ENCODE assay signal across 1 cellular context in genomic region chr3:64163755-64164148, GRCh38.
TF ChIP-seq lines count a peak whose summit lies in the region.

No MANE protein-coding gene starts in this region.

TF ChIP-seq in HEK293, 187 proteins besides CTCF, POLR2A, EP300 and RAD21 (continued from another document and continues in another):
- TF ChIP-seq ZBTB17 (tag by site-specific recombination; IDR thresholded peaks at IDR 0.05) (0 out of 2 replicates have a peak, but pooled peaks have one; percentile 25), ZEB2 (tag by site-specific recombination; IDR thresholded peaks at IDR 0.05) (peak; percentile 72), ZNF404 (tag by site-specific recombination; IDR thresholded peaks at IDR 0.05) (no peak), BCL11A (tag by site-specific recombination; IDR thresholded peaks at IDR 0.05; ENCODE audit: low read depth) (0 out of 2 replicates have a peak, but pooled peaks have one; percentile 48), ZNF202 (tag by site-specific recombination; IDR thresholded peaks at IDR 0.05; ENCODE audit: borderline replicate concordance) (no peak), HOXD13 (CRISPR knock-in tag; IDR thresholded peaks at IDR 0.05; ENCODE audit: borderline replicate concordance) (no peak), PRDM10 (tag by site-specific recombination; IDR thresholded peaks at IDR 0.05) (0 out of 2 replicates have a peak, but pooled peaks have one; percentile 15), GLIS2 (tag by site-specific recombination; IDR thresholded peaks at IDR 0.05) (no peak), KLF9 (tag by site-specific recombination; IDR thresholded peaks at IDR 0.05; ENCODE audit: low read depth) (no peak), ZNF133 (tag by site-specific recombination; IDR thresholded peaks at IDR 0.05) (no peak), TCF7L2 (IDR thresholded peaks at IDR 0.05; ENCODE audit: borderline replicate concordance, low read depth, low read length) (no peak), SP7 (tag by site-specific recombination; IDR thresholded peaks at IDR 0.05) (peak; percentile 86), SCRT1 (tag by site-specific recombination; IDR thresholded peaks at IDR 0.05; ENCODE audit: borderline replicate concordance) (peak; percentile 53; the same call in 1 of the 2 replicates), ZNF624 (tag by site-specific recombination; IDR thresholded peaks at IDR 0.05) (no peak), ZNF362 (tag by site-specific recombination; IDR thresholded peaks at IDR 0.05) (peak; percentile 80; the same call in 1 of the 2 replicates), ZFP41 (tag by site-specific recombination; IDR thresholded peaks at IDR 0.05; ENCODE audit: borderline replicate concordance) (no peak), ZNF394 (tag by site-specific recombination; IDR thresholded peaks at IDR 0.05; ENCODE audit: borderline replicate concordance) (peak; percentile 38; the same call in 1 of the 2 replicates), SCRT2 (tag by site-specific recombination; IDR thresholded peaks at IDR 0.05) (peak; percentile 85), ZNF426 (tag by site-specific recombination; IDR thresholded peaks at IDR 0.05) (no peak), ZFP69B (tag by site-specific recombination; IDR thresholded peaks at IDR 0.05) (0 out of 2 replicates have a peak, but pooled peaks have one; percentile 30), ZNF639 (tag by site-specific recombination; IDR thresholded peaks at IDR 0.05) (peak; percentile 79), ZNF302 (tag by site-specific recombination; IDR thresholded peaks at IDR 0.05; ENCODE audit: low read depth) (no peak), ZNF514 (tag by site-specific recombination; IDR thresholded peaks at IDR 0.05) (no peak), ZBTB21 (tag by site-specific recombination; IDR thresholded peaks at IDR 0.05) (peak; percentile 94), ZNF610 (tag by site-specific recombination; IDR thresholded peaks at IDR 0.05; ENCODE audit: borderline replicate concordance) (0 out of 2 replicates have a peak, but pooled peaks have one; percentile 50), ZNF600 (tag by site-specific recombination; IDR thresholded peaks at IDR 0.05) (no peak), ZNF692 (tag by site-specific recombination; IDR thresholded peaks at IDR 0.05) (0 out of 2 replicates have a peak, but pooled peaks have one; percentile 30), ZNF558 (tag by site-specific recombination; IDR thresholded peaks at IDR 0.05) (peak; percentile 49), ZNF138 (tag by site-specific recombination; IDR thresholded peaks at IDR 0.05; ENCODE audit: borderline replicate concordance) (no peak), ZNF629 (tag by site-specific recombination; IDR thresholded peaks at IDR 0.05) (peak; percentile 96), WT1 (tag by site-specific recombination; IDR thresholded peaks at IDR 0.05) (0 out of 2 replicates have a peak, but pooled peaks have one; percentile 32), ZNF530 (tag by site-specific recombination; IDR thresholded peaks at IDR 0.05; ENCODE audit: low read depth) (no peak), KLF16 (tag by site-specific recombination; IDR thresholded peaks at IDR 0.05) (no peak), ZNF24 (tag by site-specific recombination; IDR thresholded peaks at IDR 0.05) (peak; percentile 67; the same call in 1 of the 2 replicates), ZFP37 (tag by site-specific recombination; IDR thresholded peaks at IDR 0.05) (no peak), KLF17 (tag by site-specific recombination; IDR thresholded peaks at IDR 0.05) (peak; percentile 63)
- TF ChIP-seq, protein P1, sequence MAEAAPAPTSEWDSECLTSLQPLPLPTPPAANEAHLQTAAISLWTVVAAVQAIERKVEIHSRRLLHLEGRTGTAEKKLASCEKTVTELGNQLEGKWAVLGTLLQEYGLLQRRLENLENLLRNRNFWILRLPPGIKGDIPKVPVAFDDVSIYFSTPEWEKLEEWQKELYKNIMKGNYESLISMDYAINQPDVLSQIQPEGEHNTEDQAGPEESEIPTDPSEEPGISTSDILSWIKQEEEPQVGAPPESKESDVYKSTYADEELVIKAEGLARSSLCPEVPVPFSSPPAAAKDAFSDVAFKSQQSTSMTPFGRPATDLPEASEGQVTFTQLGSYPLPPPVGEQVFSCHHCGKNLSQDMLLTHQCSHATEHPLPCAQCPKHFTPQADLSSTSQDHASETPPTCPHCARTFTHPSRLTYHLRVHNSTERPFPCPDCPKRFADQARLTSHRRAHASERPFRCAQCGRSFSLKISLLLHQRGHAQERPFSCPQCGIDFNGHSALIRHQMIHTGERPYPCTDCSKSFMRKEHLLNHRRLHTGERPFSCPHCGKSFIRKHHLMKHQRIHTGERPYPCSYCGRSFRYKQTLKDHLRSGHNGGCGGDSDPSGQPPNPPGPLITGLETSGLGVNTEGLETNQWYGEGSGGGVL (tag by site-specific recombination; IDR thresholded peaks at IDR 0.05), result peak; percentile 38; the same call in 1 of the 2 replicates
- TF ChIP-seq, protein P2, sequence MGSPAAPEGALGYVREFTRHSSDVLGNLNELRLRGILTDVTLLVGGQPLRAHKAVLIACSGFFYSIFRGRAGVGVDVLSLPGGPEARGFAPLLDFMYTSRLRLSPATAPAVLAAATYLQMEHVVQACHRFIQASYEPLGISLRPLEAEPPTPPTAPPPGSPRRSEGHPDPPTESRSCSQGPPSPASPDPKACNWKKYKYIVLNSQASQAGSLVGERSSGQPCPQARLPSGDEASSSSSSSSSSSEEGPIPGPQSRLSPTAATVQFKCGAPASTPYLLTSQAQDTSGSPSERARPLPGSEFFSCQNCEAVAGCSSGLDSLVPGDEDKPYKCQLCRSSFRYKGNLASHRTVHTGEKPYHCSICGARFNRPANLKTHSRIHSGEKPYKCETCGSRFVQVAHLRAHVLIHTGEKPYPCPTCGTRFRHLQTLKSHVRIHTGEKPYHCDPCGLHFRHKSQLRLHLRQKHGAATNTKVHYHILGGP (tag by site-specific recombination; IDR thresholded peaks at IDR 0.05), result no peak
- TF ChIP-seq, protein P3, sequence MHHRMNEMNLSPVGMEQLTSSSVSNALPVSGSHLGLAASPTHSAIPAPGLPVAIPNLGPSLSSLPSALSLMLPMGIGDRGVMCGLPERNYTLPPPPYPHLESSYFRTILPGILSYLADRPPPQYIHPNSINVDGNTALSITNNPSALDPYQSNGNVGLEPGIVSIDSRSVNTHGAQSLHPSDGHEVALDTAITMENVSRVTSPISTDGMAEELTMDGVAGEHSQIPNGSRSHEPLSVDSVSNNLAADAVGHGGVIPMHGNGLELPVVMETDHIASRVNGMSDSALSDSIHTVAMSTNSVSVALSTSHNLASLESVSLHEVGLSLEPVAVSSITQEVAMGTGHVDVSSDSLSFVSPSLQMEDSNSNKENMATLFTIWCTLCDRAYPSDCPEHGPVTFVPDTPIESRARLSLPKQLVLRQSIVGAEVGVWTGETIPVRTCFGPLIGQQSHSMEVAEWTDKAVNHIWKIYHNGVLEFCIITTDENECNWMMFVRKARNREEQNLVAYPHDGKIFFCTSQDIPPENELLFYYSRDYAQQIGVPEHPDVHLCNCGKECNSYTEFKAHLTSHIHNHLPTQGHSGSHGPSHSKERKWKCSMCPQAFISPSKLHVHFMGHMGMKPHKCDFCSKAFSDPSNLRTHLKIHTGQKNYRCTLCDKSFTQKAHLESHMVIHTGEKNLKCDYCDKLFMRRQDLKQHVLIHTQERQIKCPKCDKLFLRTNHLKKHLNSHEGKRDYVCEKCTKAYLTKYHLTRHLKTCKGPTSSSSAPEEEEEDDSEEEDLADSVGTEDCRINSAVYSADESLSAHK (tag by site-specific recombination; IDR thresholded peaks at IDR 0.05), result peak; percentile 48
- TF ChIP-seq, protein P4, sequence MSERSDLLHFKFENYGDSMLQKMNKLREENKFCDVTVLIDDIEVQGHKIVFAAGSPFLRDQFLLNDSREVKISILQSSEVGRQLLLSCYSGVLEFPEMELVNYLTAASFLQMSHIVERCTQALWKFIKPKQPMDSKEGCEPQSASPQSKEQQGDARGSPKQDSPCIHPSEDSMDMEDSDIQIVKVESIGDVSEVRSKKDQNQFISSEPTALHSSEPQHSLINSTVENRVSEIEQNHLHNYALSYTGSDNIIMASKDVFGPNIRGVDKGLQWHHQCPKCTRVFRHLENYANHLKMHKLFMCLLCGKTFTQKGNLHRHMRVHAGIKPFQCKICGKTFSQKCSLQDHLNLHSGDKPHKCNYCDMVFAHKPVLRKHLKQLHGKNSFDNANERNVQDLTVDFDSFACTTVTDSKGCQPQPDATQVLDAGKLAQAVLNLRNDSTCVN (tag by site-specific recombination; optimal IDR thresholded peaks at IDR 0.05), result peak; percentile 9
- TF ChIP-seq, protein P5, sequence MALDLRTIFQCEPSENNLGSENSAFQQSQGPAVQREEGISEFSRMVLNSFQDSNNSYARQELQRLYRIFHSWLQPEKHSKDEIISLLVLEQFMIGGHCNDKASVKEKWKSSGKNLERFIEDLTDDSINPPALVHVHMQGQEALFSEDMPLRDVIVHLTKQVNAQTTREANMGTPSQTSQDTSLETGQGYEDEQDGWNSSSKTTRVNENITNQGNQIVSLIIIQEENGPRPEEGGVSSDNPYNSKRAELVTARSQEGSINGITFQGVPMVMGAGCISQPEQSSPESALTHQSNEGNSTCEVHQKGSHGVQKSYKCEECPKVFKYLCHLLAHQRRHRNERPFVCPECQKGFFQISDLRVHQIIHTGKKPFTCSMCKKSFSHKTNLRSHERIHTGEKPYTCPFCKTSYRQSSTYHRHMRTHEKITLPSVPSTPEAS (tag by site-specific recombination; IDR thresholded peaks at IDR 0.05), result no peak
- TF ChIP-seq, protein P6, sequence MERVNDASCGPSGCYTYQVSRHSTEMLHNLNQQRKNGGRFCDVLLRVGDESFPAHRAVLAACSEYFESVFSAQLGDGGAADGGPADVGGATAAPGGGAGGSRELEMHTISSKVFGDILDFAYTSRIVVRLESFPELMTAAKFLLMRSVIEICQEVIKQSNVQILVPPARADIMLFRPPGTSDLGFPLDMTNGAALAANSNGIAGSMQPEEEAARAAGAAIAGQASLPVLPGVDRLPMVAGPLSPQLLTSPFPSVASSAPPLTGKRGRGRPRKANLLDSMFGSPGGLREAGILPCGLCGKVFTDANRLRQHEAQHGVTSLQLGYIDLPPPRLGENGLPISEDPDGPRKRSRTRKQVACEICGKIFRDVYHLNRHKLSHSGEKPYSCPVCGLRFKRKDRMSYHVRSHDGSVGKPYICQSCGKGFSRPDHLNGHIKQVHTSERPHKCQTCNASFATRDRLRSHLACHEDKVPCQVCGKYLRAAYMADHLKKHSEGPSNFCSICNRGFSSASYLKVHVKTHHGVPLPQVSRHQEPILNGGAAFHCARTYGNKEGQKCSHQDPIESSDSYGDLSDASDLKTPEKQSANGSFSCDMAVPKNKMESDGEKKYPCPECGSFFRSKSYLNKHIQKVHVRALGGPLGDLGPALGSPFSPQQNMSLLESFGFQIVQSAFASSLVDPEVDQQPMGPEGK (tag by site-specific recombination; IDR thresholded peaks at IDR 0.05), result peak; percentile 46
